In the genomic region with DNA sequence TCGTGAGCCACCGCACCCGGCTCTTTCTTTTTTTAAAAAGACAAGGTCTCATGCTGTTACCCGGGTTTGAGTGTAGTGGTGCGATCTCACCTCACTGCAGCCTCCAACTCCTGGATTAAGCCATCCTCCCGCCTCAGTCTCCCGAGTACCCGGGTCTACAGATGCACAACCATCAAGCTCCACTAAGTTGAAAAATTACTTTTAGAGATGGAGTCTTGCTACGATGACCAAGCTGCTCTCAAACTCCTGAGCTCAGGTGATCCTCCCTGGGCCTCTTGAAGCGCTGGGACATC, we compare ENCODE assay signal across 13 cellular contexts. TPM values are rescaled to one million over a fixed set of nuclear protein-coding genes. Genes with fewer than 3 reads are reported as not detected.
DNase-seq lines count a peak whose midpoint lies in the region; ATAC-seq and TF ChIP-seq lines count a peak whose summit lies in the region.
"Had no signal": no experiment of that assay in that cellular context is flagged by ENCODE, and none has a peak within 500 bp of the region (broad histone marks: within the 10 kb centered on the region; RNA-seq: fewer than 3 reads in every experiment).

No MANE protein-coding gene starts in this region.

- no peaks in the 10 kb centered on the region for H3K9me3 ChIP-seq in T-helper 17 cell (ENCODE audit: control insufficient read depth, low read length, poor library complexity, severe bottlenecking)
- H3K9me3 ChIP-seq in iPS-18a (ENCODE audit: control insufficient read depth, low read depth, low read length) = no peaks in the 10 kb centered on the region
- H3K9me3 ChIP-seq: ascending aorta had no signal

- H3K36me3 ChIP-seq in iPS-18a (ENCODE audit: control insufficient read depth, low read depth, low read length) = peaks cover 64% of the 10 kb centered on the region

- no peaks in the 10 kb centered on the region for H3K4me1 ChIP-seq in iPS-18a (ENCODE audit: control insufficient read depth, low read depth, low read length)

- TF ChIP-seq CTCF in endothelial cell (IDR thresholded peaks at IDR 0.05; ENCODE audit: unreplicated experiment) = no peak

- H3K4me3 Mint-ChIP-seq in T-helper 17 cell (peak overlapping the region; percentile 43), endothelial cell (ENCODE audit: unreplicated experiment) (no peak overlapping the region)
- H3K4me3 Mint-ChIP-seq in stimulated activated effector memory CD8-positive, alpha-beta T cell treated with anti-CD3 and anti-CD28 coated beads, Interleukin-12 subunit alpha, Interleukin-12 subunit beta, amount 100 ng/mL, for 72 hours = peak overlapping the region; percentile 97

- H3K4me1 Mint-ChIP-seq in T-helper 17 cell = peaks cover 38% of the 10 kb centered on the region
- peaks cover 52% of the 10 kb centered on the region for H3K4me1 Mint-ChIP-seq in stimulated activated effector memory CD8-positive, alpha-beta T cell treated with anti-CD3 and anti-CD28 coated beads, Interleukin-12 subunit alpha, Interleukin-12 subunit beta, amount 100 ng/mL, for 72 hours
- peaks cover 12% of the 10 kb centered on the region for H3K4me1 Mint-ChIP-seq in endothelial cell (ENCODE audit: unreplicated experiment)

- H3K36me3 Mint-ChIP-seq in T-helper 17 cell (ENCODE audit: low read depth) (peaks cover 3% of the 10 kb centered on the region), endothelial cell (ENCODE audit: low read depth, unreplicated experiment) (peaks cover 52% of the 10 kb centered on the region)
- H3K36me3 Mint-ChIP-seq in stimulated activated effector memory CD8-positive, alpha-beta T cell treated with anti-CD3 and anti-CD28 coated beads, Interleukin-12 subunit alpha, Interleukin-12 subunit beta, amount 100 ng/mL, for 72 hours = peaks cover 93% of the 10 kb centered on the region

- H3K27me3 ChIP-seq in iPS-18a (ENCODE audit: control insufficient read depth, insufficient read depth, low read length) = no peaks in the 10 kb centered on the region
- H3K27me3 ChIP-seq: ascending aorta had no signal

- H3K27me3 Mint-ChIP-seq in T-helper 17 cell (no peaks in the 10 kb centered on the region), endothelial cell (ENCODE audit: unreplicated experiment) (peaks cover 28% of the 10 kb centered on the region)

- H3K9ac ChIP-seq in iPS-18a (ENCODE audit: low read length) = no peak overlapping the region

- H3K4me3 ChIP-seq in iPS-18a (ENCODE audit: low read length) = peak overlapping the region; percentile 99

- DNase-seq in activated effector memory CD4-positive, alpha-beta T cell treated with anti-CD3 and anti-CD28 coated beads, Interleukin-2, amount 50 U/mL, for 16 hours = peak; percentile 52
- no peak for DNase-seq in activated effector memory CD4-positive, alpha-beta T cell treated with Interleukin-2 at 50 U/mL for 16 hours
- DNase-seq in T-helper 17 cell (no peak), endothelial cell (ENCODE audit: low spot score) (no peak), NCI-H2171 (lab: John Stamatoyannopoulos, UW) (no peak)
- no peak for DNase-seq in stimulated activated effector memory CD8-positive, alpha-beta T cell treated with anti-CD3 and anti-CD28 coated beads, Interleukin-12 subunit alpha, Interleukin-12 subunit beta, amount 100 ng/mL, for 72 hours (ENCODE audit: low spot score in 2 of 2)
- DNase-seq: GDM1; NCI-H345; stimulated activated naive CD4-positive, alpha-beta T cell treated with Interleukin-2 at 50 U/mL for 16 hours had no signal

- peak overlapping the region; percentile 94 for H3K27ac Mint-ChIP-seq in T-helper 17 cell
- peak overlapping the region; percentile 83 for H3K27ac Mint-ChIP-seq in stimulated activated effector memory CD8-positive, alpha-beta T cell treated with anti-CD3 and anti-CD28 coated beads, Interleukin-12 subunit alpha, Interleukin-12 subunit beta, amount 100 ng/mL, for 72 hours
- no peak overlapping the region for H3K27ac Mint-ChIP-seq in endothelial cell (ENCODE audit: unreplicated experiment)

- no peaks in the 10 kb centered on the region for H3K9me3 Mint-ChIP-seq in stimulated activated effector memory CD8-positive, alpha-beta T cell treated with anti-CD3 and anti-CD28 coated beads, Interleukin-12 subunit alpha, Interleukin-12 subunit beta, amount 100 ng/mL, for 72 hours
- no peaks in the 10 kb centered on the region for H3K9me3 Mint-ChIP-seq in endothelial cell (ENCODE audit: unreplicated experiment)

- no peak overlapping the region for H3K27ac ChIP-seq in iPS-18a (ENCODE audit: low read length)
- H3K27ac ChIP-seq: ascending aorta had no signal

- no peak for ATAC-seq in T-helper 17 cell
- ATAC-seq in stimulated activated effector memory CD8-positive, alpha-beta T cell treated with anti-CD3 and anti-CD28 coated beads, Interleukin-12 subunit alpha, Interleukin-12 subunit beta, amount 100 ng/mL, for 72 hours = no peak
- no peak for ATAC-seq in GM21529 (IDR thresholded peaks at IDR 0.05; ENCODE audit: unreplicated experiment)

RNA-seq across cellular contexts. Expression of a gene that starts 2.0 kb away (rescaled TPM):
- total RNA-seq in T-helper 17 cell (100 to 1,000 TPM; 314 to 329 TPM), endothelial cell (ENCODE audit: unreplicated experiment) (488 TPM)

RNA-seq across cellular contexts. Expression of a gene that starts 53.4 kb away (rescaled TPM):
- total RNA-seq in T-helper 17 cell (1 to 10 TPM in 1 of 2 donors, under 1 TPM in 1; 0.60 to 2.8 TPM), endothelial cell (ENCODE audit: unreplicated experiment) (0.97 TPM)
- total RNA-seq: RPMI7951 had no signal
